ENCODE assay signal across 19 cellular contexts in genomic region chr20:61458146-61458746, GRCh38.
A peak's percentile ranks its signal among the peaks of the same experiment; 100 is the strongest.
DNase-seq lines count a peak whose midpoint lies in the region; ATAC-seq, FAIRE-seq and TF ChIP-seq lines count a peak whose summit lies in the region.
"Had no signal": no experiment of that assay in that cellular context is flagged by ENCODE, and none has a peak within 500 bp of the region (broad histone marks: within the 10 kb centered on the region; RNA-seq: fewer than 3 reads in every experiment).

No MANE protein-coding gene starts in this region.

- H3K9ac ChIP-seq in HepG2 (ENCODE audit: insufficient read depth, low read depth, low read length) = no peak overlapping the region
- H3K9ac ChIP-seq: GM23248 had no signal

- peak; percentile 98 for FAIRE-seq in bronchial epithelial cell (lab: Jason Lieb, UNC)
- no peak for FAIRE-seq in HepG2 (lab: Jason Lieb, UNC)
- FAIRE-seq: D721Med, G401.6, GM12891, GM18507, H54 had no signal

- no peaks in the 10 kb centered on the region for H3K4me1 Mint-ChIP-seq in stimulated activated effector memory CD8-positive, alpha-beta T cell treated with anti-CD3 and anti-CD28 coated beads, Interleukin-12 subunit alpha, Interleukin-12 subunit beta, amount 100 ng/mL, for 72 hours
- H3K4me1 Mint-ChIP-seq: CD4-positive, CD25-positive, alpha-beta regulatory T cell; CD8-positive, alpha-beta memory T cell had no signal

- H3K4me3 ChIP-seq in HEK293 (ENCODE audit: low read depth, low read length) = no peak overlapping the region
- no peak overlapping the region for H3K4me3 ChIP-seq in bronchial epithelial cell (ENCODE audit: low read depth, low read length)
- no peak overlapping the region for H3K4me3 ChIP-seq in HepG2 (replicated peaks in 1 of 3; ENCODE audit: insufficient read depth in 1 of 3, low read depth in 2 of 3, low read length in 3 of 3)
- no peak overlapping the region for H3K4me3 ChIP-seq in gastroesophageal sphincter
- H3K4me3 ChIP-seq: GM23248 had no signal

- H3K27ac ChIP-seq in HEK293 (ENCODE audit: extremely low read depth, low read depth, low read length) = no peak overlapping the region
- no peak overlapping the region for H3K27ac ChIP-seq in HepG2 (ENCODE audit: extremely low read length, insufficient read depth, low read length)
- no peak overlapping the region for H3K27ac ChIP-seq in gastroesophageal sphincter
- H3K27ac ChIP-seq: GM23248 had no signal

- H3K36me3 ChIP-seq in HEK293 (ENCODE audit: control insufficient read depth in 2 of 2, insufficient read depth in 1 of 2, low read length in 2 of 2) (no peaks in the 10 kb centered on the region), bronchial epithelial cell (ENCODE audit: control insufficient read depth, insufficient read depth, low read length) (no peaks in the 10 kb centered on the region), HepG2 (replicated peaks in 1 of 2; ENCODE audit: control insufficient read depth in 1 of 2, insufficient read depth in 2 of 2, low read length in 2 of 2) (no peaks in the 10 kb centered on the region), gastroesophageal sphincter (no peaks in the 10 kb centered on the region)
- H3K36me3 ChIP-seq: BE2C had no signal

- no peak overlapping the region for H2AFZ ChIP-seq in HepG2 (ENCODE audit: low read length)
- H2AFZ ChIP-seq: GM23248 had no signal

- no peak overlapping the region for H3K4me3 Mint-ChIP-seq in stimulated activated effector memory CD8-positive, alpha-beta T cell treated with anti-CD3 and anti-CD28 coated beads, Interleukin-12 subunit alpha, Interleukin-12 subunit beta, amount 100 ng/mL, for 72 hours
- H3K4me3 Mint-ChIP-seq: CD4-positive, CD25-positive, alpha-beta regulatory T cell; CD8-positive, alpha-beta memory T cell; HFFc6 had no signal

- no peaks in the 10 kb centered on the region for H4K20me1 ChIP-seq in HepG2 (ENCODE audit: insufficient read depth, low read length)

- H3K4me2 ChIP-seq in HepG2 (ENCODE audit: low read depth, low read length) = no peak overlapping the region

- no peak for TF ChIP-seq EP300 in HepG2 (IDR thresholded peaks at IDR 0.05; ENCODE audit: low read depth in 2 of 2, low read length in 2 of 2)
- no peak for TF ChIP-seq EP300 in HepG2 (CRISPR knock-in tag; IDR thresholded peaks at IDR 0.05; ENCODE audit: borderline replicate concordance)
- TF ChIP-seq EP300 in gastroesophageal sphincter (IDR thresholded peaks at IDR 0.05) = no peak

- no peak for TF ChIP-seq POLR2A in HepG2 (IDR thresholded peaks at IDR 0.05; ENCODE audit: insufficient read depth in 1 of 2, low read depth in 2 of 2, low read length in 2 of 2)
- TF ChIP-seq POLR2A in gastroesophageal sphincter (IDR thresholded peaks at IDR 0.05) = no peak

- no peaks in the 10 kb centered on the region for H3K36me3 Mint-ChIP-seq in stimulated activated effector memory CD8-positive, alpha-beta T cell treated with anti-CD3 and anti-CD28 coated beads, Interleukin-12 subunit alpha, Interleukin-12 subunit beta, amount 100 ng/mL, for 72 hours
- H3K36me3 Mint-ChIP-seq: CD4-positive, CD25-positive, alpha-beta regulatory T cell; CD8-positive, alpha-beta memory T cell had no signal

- no peaks in the 10 kb centered on the region for H3K27me3 ChIP-seq in bronchial epithelial cell (ENCODE audit: control insufficient read depth, insufficient read depth, low read length)
- H3K27me3 ChIP-seq in HepG2 (ENCODE audit: control insufficient read depth in 1 of 2, insufficient read depth in 2 of 2, low read length in 2 of 2) = peaks cover 0 to 3% of the 10 kb centered on the region in 2 experiments; a peak in 1 of 5 replicates
- peaks cover 17% of the 10 kb centered on the region for H3K27me3 ChIP-seq in gastroesophageal sphincter
- H3K27me3 ChIP-seq: BE2C had no signal

- no peaks in the 10 kb centered on the region for H3K9me3 ChIP-seq in HEK293 (ENCODE audit: control insufficient read depth, insufficient read depth, low read depth, low read length)
- peaks cover 15% of the 10 kb centered on the region for H3K9me3 ChIP-seq in HepG2 (ENCODE audit: low read length)
- H3K9me3 ChIP-seq in gastroesophageal sphincter = no peaks in the 10 kb centered on the region
- H3K9me3 ChIP-seq: BE2C had no signal

- DNase-seq in bronchial epithelial cell (ENCODE audit: low read depth) (no peak), HepG2 (ENCODE audit: low spot score) (no peak), iPS-NIHi11 (ENCODE audit: low spot score) (no peak)
- no peak for DNase-seq in stimulated activated effector memory CD8-positive, alpha-beta T cell treated with anti-CD3 and anti-CD28 coated beads, Interleukin-12 subunit alpha, Interleukin-12 subunit beta, amount 100 ng/mL, for 72 hours (ENCODE audit: low spot score in 2 of 2)
- DNase-seq: BE2C; C1 segment of cervical spinal cord; CD4-positive, CD25-positive, alpha-beta regulatory T cell; CD8-positive, alpha-beta memory T cell; COR-L47; GM23248; HCEC 1CT; HFFc6 had no signal

- no peak for TF ChIP-seq CTCF in HEK293 (tag by site-specific recombination; IDR thresholded peaks at IDR 0.05)
- no peak for TF ChIP-seq CTCF in bronchial epithelial cell (IDR thresholded peaks at IDR 0.05; ENCODE audit: insufficient read depth, low read length, severe bottlenecking)
- TF ChIP-seq CTCF in HepG2 (CRISPR knock-in tag; IDR thresholded peaks at IDR 0.05) = no peak
- no peak for TF ChIP-seq CTCF in gastroesophageal sphincter (IDR thresholded peaks at IDR 0.05)

- TF ChIP-seq RAD21 in HepG2 (CRISPR knock-in tag; IDR thresholded peaks at IDR 0.05) = no peak

- no peaks in the 10 kb centered on the region for H3K79me2 ChIP-seq in HepG2 (ENCODE audit: insufficient read depth, low read length)

- no TSS peak for BruUV-seq in HepG2 (replicated peaks; lab: Mats Ljungman, UMichigan)

- CTCF ChIA-PET in HEK293 (lab: Yijun Ruan, JAX) (no interaction called here), HepG2 (lab: Yijun Ruan, JAX; ENCODE audit: low intra/inter-chr PET ratio, low total read pairs) (no interaction called here)

- POLR2A ChIA-PET in HEK293 (lab: Yijun Ruan, JAX) = no interaction called here
- POLR2A ChIA-PET in HepG2 (lab: Yijun Ruan, JAX) = no interaction called here

- 18% methylated on average over 4 of the region's 4 CpGs for WGBS in HepG2 (ENCODE audit: low lambda C conversion rate)
- WGBS in gastroesophageal sphincter (ENCODE audit: low coverage in 1 of 2), 2 donors = 89 to 92% methylated on average over 4 of the region's 4 CpGs

- no peak overlapping the region for H3K27ac Mint-ChIP-seq in stimulated activated effector memory CD8-positive, alpha-beta T cell treated with anti-CD3 and anti-CD28 coated beads, Interleukin-12 subunit alpha, Interleukin-12 subunit beta, amount 100 ng/mL, for 72 hours
- H3K27ac Mint-ChIP-seq: CD4-positive, CD25-positive, alpha-beta regulatory T cell; CD8-positive, alpha-beta memory T cell; HFFc6 had no signal

- intact Hi-C loops in HepG2 (cut with micrococcal nuclease; ENCODE audit: unreplicated experiment) = no loop called here

- H3K4me1 ChIP-seq in HEK293 (ENCODE audit: control insufficient read depth, insufficient read depth, low read length) (no peaks in the 10 kb centered on the region), HepG2 (ENCODE audit: insufficient read depth, low read length) (no peaks in the 10 kb centered on the region), gastroesophageal sphincter (no peaks in the 10 kb centered on the region)
- H3K4me1 ChIP-seq: BE2C had no signal

- ATAC-seq in HepG2 = no peak
- peak; percentile 8 for ATAC-seq in stimulated activated effector memory CD8-positive, alpha-beta T cell treated with anti-CD3 and anti-CD28 coated beads, Interleukin-12 subunit alpha, Interleukin-12 subunit beta, amount 100 ng/mL, for 72 hours
- ATAC-seq in gastroesophageal sphincter = no peak

- H3K9me3 Mint-ChIP-seq in stimulated activated effector memory CD8-positive, alpha-beta T cell treated with anti-CD3 and anti-CD28 coated beads, Interleukin-12 subunit alpha, Interleukin-12 subunit beta, amount 100 ng/mL, for 72 hours = peaks cover 6% of the 10 kb centered on the region

- in situ Hi-C loops in HepG2 (cut with HindIII; ENCODE audit: extremely low pct_ligation_motif_present, low pct_unique_long_range_greater_than_20kb) = no loop called here

TF ChIP-seq in HEK293, 187 proteins besides CTCF, POLR2A, EP300 and RAD21 (continues in another document):
- peak; percentile 19; the same call in 1 of the 2 replicates for TF ChIP-seq ZNF791 (tag by site-specific recombination; IDR thresholded peaks at IDR 0.05)
- no peak for TF ChIP-seq ZNF248 (tag by site-specific recombination; IDR thresholded peaks at IDR 0.05)

TF ChIP-seq in HepG2, 621 proteins besides CTCF, POLR2A, EP300 and RAD21:
- TF ChIP-seq ZNF644 (CRISPR knock-in tag; IDR thresholded peaks at IDR 0.05; ENCODE audit: low read depth) (no peak), PITX1 (CRISPR knock-in tag; IDR thresholded peaks at IDR 0.05) (no peak), CREB1 (IDR thresholded peaks at IDR 0.05) (peak; percentile 93), CREB1 (CRISPR knock-in tag; IDR thresholded peaks at IDR 0.05) (no peak), LCORL (IDR thresholded peaks at IDR 0.05) (0 out of 2 replicates have a peak, but pooled peaks have one; percentile 8), LCORL (CRISPR knock-in tag; IDR thresholded peaks at IDR 0.05) (no peak)
